ENCODE assay signal across 1 cellular context in the genomic region with DNA sequence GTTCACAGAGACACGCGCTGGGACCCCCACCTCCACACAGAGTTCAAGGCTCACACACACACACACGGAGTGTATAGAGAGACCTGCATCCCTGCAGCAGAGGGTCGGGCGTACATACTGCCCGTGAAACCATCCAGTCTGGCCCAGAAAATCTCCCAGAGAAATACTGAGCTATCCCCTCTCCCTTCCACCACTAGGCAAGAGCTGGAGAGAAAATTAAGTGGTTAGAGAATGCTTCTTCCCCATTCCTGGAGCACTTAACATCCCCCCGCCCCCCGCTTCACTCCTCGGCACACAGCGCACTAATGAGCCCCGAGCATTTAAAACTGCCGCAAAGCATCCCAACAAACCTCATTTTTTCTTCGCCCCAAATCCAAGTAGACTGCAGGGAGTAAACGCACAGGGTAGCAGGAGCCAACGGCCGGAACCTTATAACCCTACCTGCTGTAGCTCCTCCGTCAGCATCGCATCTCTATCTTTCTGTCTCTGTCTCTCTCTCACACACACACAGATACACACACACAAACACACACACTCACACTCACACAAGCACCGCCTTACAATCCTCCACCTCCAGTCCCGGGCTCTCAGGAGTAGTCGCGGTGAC.
TF ChIP-seq lines count a peak whose summit lies in the region.

No MANE protein-coding gene starts in this region.

TF ChIP-seq in K562, 482 proteins besides CTCF, POLR2A, EP300 and RAD21 (continued from another document):
- TF ChIP-seq CC2D1A (IDR thresholded peaks at IDR 0.05) (0 out of 2 replicates have a peak, but pooled peaks have one; percentile 31), ELF4 (CRISPR knock-in tag; IDR thresholded peaks at IDR 0.05) (peak; percentile 87; the same call in 1 of the 2 replicates), ZNF253 (CRISPR knock-in tag; conservative IDR thresholded peaks at IDR 0.05) (no peak), GTF2E2 (tag; IDR thresholded peaks at IDR 0.05) (peak; percentile 83), FOSL1 (tag; conservative IDR thresholded peaks at IDR 0.05) (0 out of 2 replicates have a peak, but pooled peaks have one; percentile 5), CBX5 (IDR thresholded peaks at IDR 0.05; ENCODE audit: borderline replicate concordance, low read depth) (no peak), MIER1 (IDR thresholded peaks at IDR 0.05; ENCODE audit: low read depth) (0 out of 2 replicates have a peak, but pooled peaks have one; percentile 49), HIVEP1 (CRISPR knock-in tag; IDR thresholded peaks at IDR 0.05) (no peak), ZFP1 (CRISPR knock-in tag; IDR thresholded peaks at IDR 0.05) (no peak), HDAC2 (IDR thresholded peaks at IDR 0.05) (peak; percentile 50; the same call in 1 of the 2 replicates), MAZ (CRISPR knock-in tag; conservative IDR thresholded peaks at IDR 0.05 in 1 of 2, IDR thresholded peaks at IDR 0.05 in 1 of 2) (0 out of 4 replicates have a peak, but pooled peaks of 1 of the 2 experiments have one; percentile 4), BCOR (IDR thresholded peaks at IDR 0.05) (0 out of 2 replicates have a peak, but pooled peaks have one; percentile 40), FOXA3 (CRISPR knock-in tag; conservative IDR thresholded peaks at IDR 0.05 in 1 of 2, IDR thresholded peaks at IDR 0.05 in 1 of 2) (no peak), MEF2A (IDR thresholded peaks at IDR 0.05; ENCODE audit: control insufficient read depth, low read depth, low read length) (no peak), TAF9B (IDR thresholded peaks at IDR 0.05; ENCODE audit: partially characterized antibody) (no peak), KDM5B (IDR thresholded peaks at IDR 0.05; ENCODE audit: insufficient replicate concordance, low read depth, low read length) (no peak), POLR2B (IDR thresholded peaks at IDR 0.05; ENCODE audit: low read depth, partially characterized antibody) (peak; percentile 70), PHF8 (IDR thresholded peaks at IDR 0.05; ENCODE audit: borderline replicate concordance, low read length) (0 out of 2 replicates have a peak, but pooled peaks have one; percentile 32), ARID1B (IDR thresholded peaks at IDR 0.05) (peak; percentile 56), ZNF830 (CRISPR knock-in tag; IDR thresholded peaks at IDR 0.05) (no peak), TARDBP (IDR thresholded peaks at IDR 0.05) (no peak), ASH1L (IDR thresholded peaks at IDR 0.05; ENCODE audit: borderline replicate concordance, low read depth, partially characterized antibody) (no peak), ZNF431 (CRISPR knock-in tag; IDR thresholded peaks at IDR 0.05) (no peak), ZNF764 (CRISPR knock-in tag; IDR thresholded peaks at IDR 0.05; ENCODE audit: low read depth) (no peak)
- TF ChIP-seq, protein P1, sequence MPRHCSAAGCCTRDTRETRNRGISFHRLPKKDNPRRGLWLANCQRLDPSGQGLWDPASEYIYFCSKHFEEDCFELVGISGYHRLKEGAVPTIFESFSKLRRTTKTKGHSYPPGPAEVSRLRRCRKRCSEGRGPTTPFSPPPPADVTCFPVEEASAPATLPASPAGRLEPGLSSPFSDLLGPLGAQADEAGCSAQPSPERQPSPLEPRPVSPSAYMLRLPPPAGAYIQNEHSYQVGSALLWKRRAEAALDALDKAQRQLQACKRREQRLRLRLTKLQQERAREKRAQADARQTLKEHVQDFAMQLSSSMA (CRISPR knock-in tag; IDR thresholded peaks at IDR 0.05): peak; percentile 32; the same call in 1 of the 2 replicates
- TF ChIP-seq, protein P2, sequence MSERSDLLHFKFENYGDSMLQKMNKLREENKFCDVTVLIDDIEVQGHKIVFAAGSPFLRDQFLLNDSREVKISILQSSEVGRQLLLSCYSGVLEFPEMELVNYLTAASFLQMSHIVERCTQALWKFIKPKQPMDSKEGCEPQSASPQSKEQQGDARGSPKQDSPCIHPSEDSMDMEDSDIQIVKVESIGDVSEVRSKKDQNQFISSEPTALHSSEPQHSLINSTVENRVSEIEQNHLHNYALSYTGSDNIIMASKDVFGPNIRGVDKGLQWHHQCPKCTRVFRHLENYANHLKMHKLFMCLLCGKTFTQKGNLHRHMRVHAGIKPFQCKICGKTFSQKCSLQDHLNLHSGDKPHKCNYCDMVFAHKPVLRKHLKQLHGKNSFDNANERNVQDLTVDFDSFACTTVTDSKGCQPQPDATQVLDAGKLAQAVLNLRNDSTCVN (CRISPR knock-in tag; IDR thresholded peaks at IDR 0.05): peak; percentile 93
- TF ChIP-seq, protein P3, sequence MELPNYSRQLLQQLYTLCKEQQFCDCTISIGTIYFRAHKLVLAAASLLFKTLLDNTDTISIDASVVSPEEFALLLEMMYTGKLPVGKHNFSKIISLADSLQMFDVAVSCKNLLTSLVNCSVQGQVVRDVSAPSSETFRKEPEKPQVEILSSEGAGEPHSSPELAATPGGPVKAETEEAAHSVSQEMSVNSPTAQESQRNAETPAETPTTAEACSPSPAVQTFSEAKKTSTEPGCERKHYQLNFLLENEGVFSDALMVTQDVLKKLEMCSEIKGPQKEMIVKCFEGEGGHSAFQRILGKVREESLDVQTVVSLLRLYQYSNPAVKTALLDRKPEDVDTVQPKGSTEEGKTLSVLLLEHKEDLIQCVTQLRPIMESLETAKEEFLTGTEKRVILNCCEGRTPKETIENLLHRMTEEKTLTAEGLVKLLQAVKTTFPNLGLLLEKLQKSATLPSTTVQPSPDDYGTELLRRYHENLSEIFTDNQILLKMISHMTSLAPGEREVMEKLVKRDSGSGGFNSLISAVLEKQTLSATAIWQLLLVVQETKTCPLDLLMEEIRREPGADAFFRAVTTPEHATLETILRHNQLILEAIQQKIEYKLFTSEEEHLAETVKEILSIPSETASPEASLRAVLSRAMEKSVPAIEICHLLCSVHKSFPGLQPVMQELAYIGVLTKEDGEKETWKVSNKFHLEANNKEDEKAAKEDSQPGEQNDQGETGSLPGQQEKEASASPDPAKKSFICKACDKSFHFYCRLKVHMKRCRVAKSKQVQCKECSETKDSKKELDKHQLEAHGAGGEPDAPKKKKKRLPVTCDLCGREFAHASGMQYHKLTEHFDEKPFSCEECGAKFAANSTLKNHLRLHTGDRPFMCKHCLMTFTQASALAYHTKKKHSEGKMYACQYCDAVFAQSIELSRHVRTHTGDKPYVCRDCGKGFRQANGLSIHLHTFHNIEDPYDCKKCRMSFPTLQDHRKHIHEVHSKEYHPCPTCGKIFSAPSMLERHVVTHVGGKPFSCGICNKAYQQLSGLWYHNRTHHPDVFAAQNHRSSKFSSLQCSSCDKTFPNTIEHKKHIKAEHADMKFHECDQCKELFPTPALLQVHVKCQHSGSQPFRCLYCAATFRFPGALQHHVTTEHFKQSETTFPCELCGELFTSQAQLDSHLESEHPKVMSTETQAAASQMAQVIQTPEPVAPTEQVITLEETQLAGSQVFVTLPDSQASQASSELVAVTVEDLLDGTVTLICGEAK (IDR thresholded peaks at IDR 0.05): peak; percentile 52
- TF ChIP-seq, protein P3 (CRISPR knock-in tag; IDR thresholded peaks at IDR 0.05): no peak
- TF ChIP-seq, protein P4, sequence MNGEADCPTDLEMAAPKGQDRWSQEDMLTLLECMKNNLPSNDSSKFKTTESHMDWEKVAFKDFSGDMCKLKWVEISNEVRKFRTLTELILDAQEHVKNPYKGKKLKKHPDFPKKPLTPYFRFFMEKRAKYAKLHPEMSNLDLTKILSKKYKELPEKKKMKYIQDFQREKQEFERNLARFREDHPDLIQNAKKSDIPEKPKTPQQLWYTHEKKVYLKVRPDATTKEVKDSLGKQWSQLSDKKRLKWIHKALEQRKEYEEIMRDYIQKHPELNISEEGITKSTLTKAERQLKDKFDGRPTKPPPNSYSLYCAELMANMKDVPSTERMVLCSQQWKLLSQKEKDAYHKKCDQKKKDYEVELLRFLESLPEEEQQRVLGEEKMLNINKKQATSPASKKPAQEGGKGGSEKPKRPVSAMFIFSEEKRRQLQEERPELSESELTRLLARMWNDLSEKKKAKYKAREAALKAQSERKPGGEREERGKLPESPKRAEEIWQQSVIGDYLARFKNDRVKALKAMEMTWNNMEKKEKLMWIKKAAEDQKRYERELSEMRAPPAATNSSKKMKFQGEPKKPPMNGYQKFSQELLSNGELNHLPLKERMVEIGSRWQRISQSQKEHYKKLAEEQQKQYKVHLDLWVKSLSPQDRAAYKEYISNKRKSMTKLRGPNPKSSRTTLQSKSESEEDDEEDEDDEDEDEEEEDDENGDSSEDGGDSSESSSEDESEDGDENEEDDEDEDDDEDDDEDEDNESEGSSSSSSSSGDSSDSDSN (IDR thresholded peaks at IDR 0.05; ENCODE audit: borderline replicate concordance in 1 of 2, low read depth in 2 of 2, low read length in 2 of 2): 0 out of 4 replicates have a peak, but pooled peaks of 1 of the 2 experiments have one; percentile 18
TF ChIP-seq in K562: peak in this region for 53.
